In genomic region chr19:16496613-16496983, GRCh38 we compare ENCODE assay signal across 8 cellular contexts. TPM values are rescaled to one million over a fixed set of nuclear protein-coding genes. Genes with fewer than 3 reads are reported as not detected.
A peak's percentile ranks its signal among the peaks of the same experiment; 100 is the strongest.
DNase-seq lines count a peak whose midpoint lies in the region; ATAC-seq and TF ChIP-seq lines count a peak whose summit lies in the region.

No MANE protein-coding gene starts in this region.

- 10 to 32% (median 15%) methylated on average over 16 of the region's 16 CpGs for WGBS in heart left ventricle, 4 donors
- WGBS in psoas muscle, 3 donors, result 11 to 14% (median 13%) methylated on average over 16 of the region's 16 CpGs

- intact Hi-C loops in heart left ventricle (cut with DNase I), result loop anchor here in 3 of 10 donors (2.0 to 10.0 kb wide), 3 partner anchors 46 to 52 kb away; partner anchors contain the start of gene CHERP (in 2 of the 3)
- intact Hi-C loops in psoas muscle (cut with DNase I), result loop anchor here in 1 of 2 donors (5.0 kb wide), 2 partner anchors 46 to 54 kb away; partner anchors contain the start of gene CHERP

- H3K4me3 ChIP-seq in WI38 (ENCODE audit: low read depth, low read length) (peak overlapping the region; percentile 78), heart left ventricle (peak overlapping the region; percentile 53 to 85 (median 72)), psoas muscle (peak overlapping the region; percentile 81)

- peaks cover 0 to 12% (median 6%) of the 10 kb centered on the region in 9 donors for H3K36me3 ChIP-seq in heart left ventricle
- peaks cover 0 to 12% of the 10 kb centered on the region in 2 donors for H3K36me3 ChIP-seq in psoas muscle (ENCODE audit: insufficient read depth in 1 of 2, low read depth in 1 of 2)

- peak overlapping the region in 11 of 12 donors; percentile 52 to 83 (median 81) for H3K27ac ChIP-seq in heart left ventricle
- H3K27ac ChIP-seq in psoas muscle, result peak overlapping the region; percentile 89

- ATAC-seq in heart left ventricle (peak in 3 of 4 donors; percentile 4 to 32 (median 27)), psoas muscle (peak; percentile 65 to 81 (median 72))

- TF ChIP-seq CTCF in WI38 (IDR thresholded peaks at IDR 0.05; ENCODE audit: low read depth, low read length) (no peak), heart left ventricle (IDR thresholded peaks at IDR 0.05) (no peak), psoas muscle (IDR thresholded peaks at IDR 0.05) (no peak)

- peak; percentile 49 for DNase-seq in DMS53 (lab: John Stamatoyannopoulos, UW)
- no peak for DNase-seq in DMS53 treated with DMSO at 0.1 percent for 48 hours (lab: John Stamatoyannopoulos, UW; ENCODE audit: unreplicated experiment)
- DNase-seq in heart left ventricle, result peak in 4 of 5 donors; percentile 26 to 75 (median 47)
- DNase-seq in psoas muscle, result peak; percentile 63 to 89
- no peak for DNase-seq in NCI-H146 treated with DMSO at 0.1 percent for 48 hours (lab: John Stamatoyannopoulos, UW; ENCODE audit: unreplicated experiment)
- no peak for DNase-seq in NCI-H1092 treated with DMSO at 0.1 percent for 48 hours (lab: John Stamatoyannopoulos, UW)
- no peak for DNase-seq in NCI-H2081 treated with DMSO at 0.1 percent for 48 hours (lab: John Stamatoyannopoulos, UW)

- no peak for TF ChIP-seq POLR2A in heart left ventricle (IDR thresholded peaks at IDR 0.05)

- no peaks in the 10 kb centered on the region for H3K27me3 ChIP-seq in heart left ventricle
- H3K27me3 ChIP-seq in psoas muscle (ENCODE audit: insufficient read depth in 3 of 3, low read length in 2 of 3), result no peaks in the 10 kb centered on the region

- H3K4me1 ChIP-seq in heart left ventricle, result peaks cover 0 to 18% (median 5%) of the 10 kb centered on the region in 12 donors
- peaks cover 8% of the 10 kb centered on the region for H3K4me1 ChIP-seq in psoas muscle

- no peaks in the 10 kb centered on the region for H3K9me3 ChIP-seq in heart left ventricle
- H3K9me3 ChIP-seq in psoas muscle, result no peaks in the 10 kb centered on the region

RNA-seq across cellular contexts. Expression of gene C19orf44, which starts 0.4 kb away (rescaled TPM):
- total RNA-seq in heart left ventricle (1 to 10 TPM; 1.6 to 4.8 (median 3.3) TPM), psoas muscle (1 to 10 TPM; 3.8 to 7.1 (median 5.2) TPM)
- polyA plus RNA-seq in heart left ventricle (1 to 10 TPM; 1.9 to 4.8 TPM), psoas muscle (1 to 10 TPM; 5.7 to 7.4 (median 6.1) TPM)

RNA-seq across cellular contexts. Expression of gene CALR3, which starts 0.6 kb away (rescaled TPM):
- not detected for total RNA-seq in heart left ventricle
- polyA plus RNA-seq in heart left ventricle, result not detected
- total RNA-seq in psoas muscle, result under 1 TPM in 1 of 4 donors, not detected in 3; 0.32 TPM
- under 1 TPM in 2 of 3 donors, not detected in 1; 0.07 to 0.25 TPM for polyA plus RNA-seq in psoas muscle

RNA-seq across cellular contexts. Expression of gene EPS15L1, which starts 24.8 kb away (rescaled TPM):
- total RNA-seq in heart left ventricle, result 10 to 100 TPM; 24.5 to 70.1 (median 55.7) TPM
- 10 to 100 TPM; 50.0 to 56.9 TPM for polyA plus RNA-seq in heart left ventricle
- total RNA-seq in psoas muscle, result 100 to 1,000 TPM in 2 of 4 donors, 10 to 100 TPM in 2; 49.1 to 125 (median 86.1) TPM
- polyA plus RNA-seq in psoas muscle, result 10 to 100 TPM; 60.7 to 80.2 (median 65.4) TPM

RNA-seq across cellular contexts. Expression of gene CHERP, which starts 45.6 kb away (rescaled TPM):
- total RNA-seq in heart left ventricle (10 to 100 TPM in 7 of 9 donors, 1 to 10 TPM in 2; 5.7 to 24.6 (median 17.0) TPM), psoas muscle (10 to 100 TPM; 30.1 to 36.2 (median 33.5) TPM)
- polyA plus RNA-seq in heart left ventricle (10 to 100 TPM; 11.6 to 15.5 TPM), psoas muscle (10 to 100 TPM; 17.0 to 28.1 (median 25.0) TPM)

Comparison
In these comparisons a context has a peak if more than half of its experiments do, and no peak if none do; other contexts are left out.
1. DNase-seq: peak in DMS53 (single experiment), heart left ventricle (4 of 5) and psoas muscle (2 of 2); none in DMS53 treated with DMSO at 0.1 percent for 48 hours (single experiment), NCI-H146 treated with DMSO at 0.1 percent for 48 hours (single experiment), NCI-H1092 treated with DMSO at 0.1 percent for 48 hours (single experiment) and NCI-H2081 treated with DMSO at 0.1 percent for 48 hours (single experiment).
2. Peak in every context shown above with its lines, with median percentiles within 50 percentile points of each other: H3K4me3 ChIP-seq.